In genomic region chr1:162022626-162023025, GRCh38 we compare ENCODE assay signal across 11 cellular contexts. TPM values are rescaled to one million over a fixed set of nuclear protein-coding genes. Genes with fewer than 3 reads are reported as not detected.
A peak's percentile ranks its signal among the peaks of the same experiment; 100 is the strongest.
DNase-seq lines count a peak whose midpoint lies in the region; ATAC-seq and TF ChIP-seq lines count a peak whose summit lies in the region.
"Had no signal": no experiment of that assay in that cellular context is flagged by ENCODE, and none has a peak within 500 bp of the region (broad histone marks: within the 10 kb centered on the region; RNA-seq: fewer than 3 reads in every experiment).

No MANE protein-coding gene starts in this region.

- H3K27ac ChIP-seq in mesenchymal stem cell (ENCODE audit: low read length, poor library complexity, severe bottlenecking) (no peak overlapping the region), tibial artery (peak overlapping the region; percentile 82)

- ATAC-seq in activated T-cell treated with anti-CD3 and anti-CD28 coated beads, Interleukin-2, amount 50 U/mL, for 72 hours (replicated peaks in 1 of 2), result no peak

- H3K4me3 Mint-ChIP-seq in activated T-cell treated with anti-CD3 and anti-CD28 coated beads, Interleukin-2, amount 50 U/mL, for 72 hours, result peak overlapping the region; percentile 93 to 94

- no peak overlapping the region for H2BK12ac ChIP-seq in mesenchymal stem cell (ENCODE audit: low read length in 2 of 2)

- no peak overlapping the region for H3K27ac Mint-ChIP-seq in activated T-cell treated with anti-CD3 and anti-CD28 coated beads, Interleukin-2, amount 50 U/mL, for 72 hours

- no peaks in the 10 kb centered on the region for H3K9me3 ChIP-seq in adipocyte (ENCODE audit: control insufficient read depth, low read length)
- H3K9me3 ChIP-seq in mesenchymal stem cell (ENCODE audit: control insufficient read depth, low read length), result no peaks in the 10 kb centered on the region
- no peaks in the 10 kb centered on the region for H3K9me3 ChIP-seq in tibial artery
- H3K9me3 ChIP-seq: spleen had no signal

- peak overlapping the region; percentile 86 for H3K4me3 ChIP-seq in adipocyte (ENCODE audit: low read length)
- H3K4me3 ChIP-seq in mesenchymal stem cell (ENCODE audit: insufficient read depth in 1 of 2, low read depth in 1 of 2, low read length in 2 of 2), result peak overlapping the region; percentile 37 to 94
- peak overlapping the region; percentile 68 to 70 for H3K4me3 ChIP-seq in tibial artery

- 91% methylated on average over 9 of the region's 9 CpGs for WGBS in mesenchymal stem cell

- H3K27me3 ChIP-seq in adipocyte (replicated peaks; ENCODE audit: control insufficient read depth, insufficient read depth, low read length), result no peaks in the 10 kb centered on the region
- H3K27me3 ChIP-seq in mesenchymal stem cell (ENCODE audit: control insufficient read depth in 1 of 2, insufficient read depth in 1 of 2, low read length in 2 of 2), result no peaks in the 10 kb centered on the region
- H3K27me3 ChIP-seq in tibial artery, result no peaks in the 10 kb centered on the region

- no peak overlapping the region for H2AK5ac ChIP-seq in mesenchymal stem cell (ENCODE audit: low read length, severe bottlenecking)

- H3K18ac ChIP-seq in mesenchymal stem cell (ENCODE audit: low read depth in 1 of 2, low read length in 2 of 2), result no peak overlapping the region

- peaks cover 45% of the 10 kb centered on the region for H3K27me3 Mint-ChIP-seq in activated T-cell treated with anti-CD3 and anti-CD28 coated beads, Interleukin-2, amount 50 U/mL, for 72 hours (ENCODE audit: low read depth)

- H3K4me2 ChIP-seq in mesenchymal stem cell (ENCODE audit: low read length, poor library complexity, severe bottlenecking), result peak overlapping the region; percentile 61

- no peak overlapping the region for H3K23ac ChIP-seq in mesenchymal stem cell (ENCODE audit: low read length in 2 of 2)

- no peak overlapping the region for H2BK5ac ChIP-seq in mesenchymal stem cell (ENCODE audit: low read depth, low read length, poor library complexity, severe bottlenecking)

- peak overlapping the region; percentile 82 for H3K9ac ChIP-seq in adipocyte (ENCODE audit: low read length)
- peak overlapping the region; percentile 89 for H3K9ac ChIP-seq in mesenchymal stem cell (ENCODE audit: low read length)

- H3K79me1 ChIP-seq in mesenchymal stem cell (replicated peaks; ENCODE audit: low read length, poor library complexity, severe bottlenecking), result peaks cover 12% of the 10 kb centered on the region

- H3K4me1 Mint-ChIP-seq in activated T-cell treated with anti-CD3 and anti-CD28 coated beads, Interleukin-2, amount 50 U/mL, for 72 hours (ENCODE audit: low read depth), result peaks cover 5% of the 10 kb centered on the region

- intact Hi-C loops in tibial artery (cut with DNase I; ENCODE audit: low total_unique reads), result no loop called here

- H2BK120ac ChIP-seq in mesenchymal stem cell (ENCODE audit: low read depth, low read length), result no peak overlapping the region

- no peak overlapping the region for H4K91ac ChIP-seq in mesenchymal stem cell (ENCODE audit: low read length)

- H2BK15ac ChIP-seq in mesenchymal stem cell (ENCODE audit: low read depth, poor library complexity, severe bottlenecking), result no peak overlapping the region

- H3K36me3 Mint-ChIP-seq in activated T-cell treated with anti-CD3 and anti-CD28 coated beads, Interleukin-2, amount 50 U/mL, for 72 hours (ENCODE audit: insufficient read depth in 2 of 2), result no peaks in the 10 kb centered on the region

- no peaks in the 10 kb centered on the region for H3K9me3 Mint-ChIP-seq in activated T-cell treated with anti-CD3 and anti-CD28 coated beads, Interleukin-2, amount 50 U/mL, for 72 hours

- no peak overlapping the region for H3K4ac ChIP-seq in mesenchymal stem cell (ENCODE audit: low read depth in 1 of 2, low read length in 2 of 2)

- no peak overlapping the region for H2AFZ ChIP-seq in mesenchymal stem cell (ENCODE audit: low read depth, low read length)

- no peak overlapping the region for H3K14ac ChIP-seq in mesenchymal stem cell (ENCODE audit: low read length in 2 of 2)

- H3K36me3 ChIP-seq in adipocyte (ENCODE audit: control insufficient read depth, insufficient read depth, low read length, severe bottlenecking) (no peaks in the 10 kb centered on the region), mesenchymal stem cell (ENCODE audit: control insufficient read depth in 1 of 2, insufficient read depth in 2 of 2, low read depth in 1 of 2, low read length in 2 of 2) (peaks cover 0 to 20% of the 10 kb centered on the region in 2 experiments), tibial artery (peaks cover 0 to 5% (median 2%) of the 10 kb centered on the region in 3 donors)
- H3K36me3 ChIP-seq: spleen had no signal

- peaks cover 54% of the 10 kb centered on the region for H3K4me1 ChIP-seq in adipocyte (ENCODE audit: control insufficient read depth, insufficient read depth, low read length)
- peaks cover 26% of the 10 kb centered on the region for H3K4me1 ChIP-seq in mesenchymal stem cell (ENCODE audit: control insufficient read depth, insufficient read depth, low read depth, low read length)
- peaks cover 12 to 56% (median 40%) of the 10 kb centered on the region in 4 donors for H3K4me1 ChIP-seq in tibial artery

- no peak for TF ChIP-seq CTCF in tibial artery (IDR thresholded peaks at IDR 0.05)
- no peak for TF ChIP-seq CTCF in GM20000 (IDR thresholded peaks at IDR 0.05; ENCODE audit: extremely low read depth, missing control alignments)

- H4K8ac ChIP-seq in mesenchymal stem cell (ENCODE audit: low read length), result no peak overlapping the region

- no peak for DNase-seq in activated T-cell treated with anti-CD3 and anti-CD28 coated beads, Interleukin-2, amount 50 U/mL, for 72 hours
- DNase-seq in activated T-cell treated with anti-CD3 and anti-CD28 coated beads, Interleukin-2, amount 50 U/mL, for 48 hours, result no peak
- DNase-seq in adipocyte (ENCODE audit: low read depth) (no peak), mesenchymal stem cell (no peak), tibial artery (no peak), SW 1271 (lab: John Stamatoyannopoulos, UW) (no peak), SKM-1 treated with dmso at 0.1 percent for 144 hours (lab: John Stamatoyannopoulos, UW; ENCODE audit: unreplicated experiment) (no peak), GM20000 (ENCODE audit: low spot score) (no peak)
- DNase-seq: SHP77 treated with DMSO at 0.1 percent for 48 hours; spleen; stimulated activated naive CD4-positive, alpha-beta T cell had no signal

RNA-seq across cellular contexts. Expression of gene OLFML2B, which starts 1.0 kb away (rescaled TPM):
- not detected for total RNA-seq in activated T-cell treated with anti-CD3 and anti-CD28 coated beads, Interleukin-2, amount 50 U/mL, for 72 hours
- polyA plus RNA-seq in mesenchymal stem cell (2013, experiment 1 of 2), result 4.5 TPM
- 4.1 TPM for polyA plus RNA-seq in mesenchymal stem cell (2013, experiment 2 of 2)

RNA-seq across cellular contexts. Expression of gene NOS1AP, which starts 46.9 kb away (rescaled TPM):
- under 1 TPM; 0.21 to 0.26 TPM for total RNA-seq in activated T-cell treated with anti-CD3 and anti-CD28 coated beads, Interleukin-2, amount 50 U/mL, for 72 hours
- 0.50 TPM for polyA plus RNA-seq in mesenchymal stem cell (2013, experiment 1 of 2)
- polyA plus RNA-seq in mesenchymal stem cell (2013, experiment 2 of 2), result 0.63 TPM
